Comparison of ENCODE assay signal across 2 cellular contexts in the genomic region with DNA sequence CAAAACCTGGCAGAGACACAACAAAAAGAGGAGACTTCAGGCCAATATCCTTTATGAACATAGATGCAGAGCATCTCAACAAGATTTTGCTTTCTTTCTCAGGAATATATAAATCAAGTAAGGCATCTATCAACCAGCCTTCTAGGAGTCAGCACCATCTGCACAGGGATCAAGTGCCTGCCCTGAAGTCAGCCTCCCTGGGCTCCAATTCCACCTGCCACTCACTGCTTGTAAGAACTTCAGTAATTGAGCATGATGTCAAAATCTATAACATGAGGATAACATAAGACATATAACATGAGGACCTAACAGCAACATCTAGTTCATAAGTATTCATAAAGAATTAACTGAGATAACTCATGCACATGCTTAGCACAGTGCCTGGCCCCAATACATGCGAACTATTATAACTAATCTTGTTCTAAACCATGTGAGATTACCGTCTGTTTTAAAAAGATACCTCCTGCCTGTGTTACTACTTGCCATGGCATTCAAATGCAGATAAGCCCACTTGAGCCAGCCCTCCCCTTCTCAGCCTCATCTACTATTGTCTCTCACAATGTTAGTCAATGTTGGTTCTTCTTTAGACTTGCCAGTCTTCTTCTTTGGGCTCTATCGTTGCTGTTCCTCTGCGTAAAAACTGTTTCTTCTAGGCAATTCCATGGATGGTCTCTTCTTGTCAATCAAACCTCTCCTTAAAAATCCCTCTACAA.
A peak's percentile ranks its signal among the peaks of the same experiment; 100 is the strongest.
TF ChIP-seq lines count a peak whose summit lies in the region.

No MANE protein-coding gene starts in this region.

TF ChIP-seq in GM23338, 12 proteins besides CTCF, POLR2A, EP300 and RAD21 (continued from another document):
- TF ChIP-seq, protein P1, sequence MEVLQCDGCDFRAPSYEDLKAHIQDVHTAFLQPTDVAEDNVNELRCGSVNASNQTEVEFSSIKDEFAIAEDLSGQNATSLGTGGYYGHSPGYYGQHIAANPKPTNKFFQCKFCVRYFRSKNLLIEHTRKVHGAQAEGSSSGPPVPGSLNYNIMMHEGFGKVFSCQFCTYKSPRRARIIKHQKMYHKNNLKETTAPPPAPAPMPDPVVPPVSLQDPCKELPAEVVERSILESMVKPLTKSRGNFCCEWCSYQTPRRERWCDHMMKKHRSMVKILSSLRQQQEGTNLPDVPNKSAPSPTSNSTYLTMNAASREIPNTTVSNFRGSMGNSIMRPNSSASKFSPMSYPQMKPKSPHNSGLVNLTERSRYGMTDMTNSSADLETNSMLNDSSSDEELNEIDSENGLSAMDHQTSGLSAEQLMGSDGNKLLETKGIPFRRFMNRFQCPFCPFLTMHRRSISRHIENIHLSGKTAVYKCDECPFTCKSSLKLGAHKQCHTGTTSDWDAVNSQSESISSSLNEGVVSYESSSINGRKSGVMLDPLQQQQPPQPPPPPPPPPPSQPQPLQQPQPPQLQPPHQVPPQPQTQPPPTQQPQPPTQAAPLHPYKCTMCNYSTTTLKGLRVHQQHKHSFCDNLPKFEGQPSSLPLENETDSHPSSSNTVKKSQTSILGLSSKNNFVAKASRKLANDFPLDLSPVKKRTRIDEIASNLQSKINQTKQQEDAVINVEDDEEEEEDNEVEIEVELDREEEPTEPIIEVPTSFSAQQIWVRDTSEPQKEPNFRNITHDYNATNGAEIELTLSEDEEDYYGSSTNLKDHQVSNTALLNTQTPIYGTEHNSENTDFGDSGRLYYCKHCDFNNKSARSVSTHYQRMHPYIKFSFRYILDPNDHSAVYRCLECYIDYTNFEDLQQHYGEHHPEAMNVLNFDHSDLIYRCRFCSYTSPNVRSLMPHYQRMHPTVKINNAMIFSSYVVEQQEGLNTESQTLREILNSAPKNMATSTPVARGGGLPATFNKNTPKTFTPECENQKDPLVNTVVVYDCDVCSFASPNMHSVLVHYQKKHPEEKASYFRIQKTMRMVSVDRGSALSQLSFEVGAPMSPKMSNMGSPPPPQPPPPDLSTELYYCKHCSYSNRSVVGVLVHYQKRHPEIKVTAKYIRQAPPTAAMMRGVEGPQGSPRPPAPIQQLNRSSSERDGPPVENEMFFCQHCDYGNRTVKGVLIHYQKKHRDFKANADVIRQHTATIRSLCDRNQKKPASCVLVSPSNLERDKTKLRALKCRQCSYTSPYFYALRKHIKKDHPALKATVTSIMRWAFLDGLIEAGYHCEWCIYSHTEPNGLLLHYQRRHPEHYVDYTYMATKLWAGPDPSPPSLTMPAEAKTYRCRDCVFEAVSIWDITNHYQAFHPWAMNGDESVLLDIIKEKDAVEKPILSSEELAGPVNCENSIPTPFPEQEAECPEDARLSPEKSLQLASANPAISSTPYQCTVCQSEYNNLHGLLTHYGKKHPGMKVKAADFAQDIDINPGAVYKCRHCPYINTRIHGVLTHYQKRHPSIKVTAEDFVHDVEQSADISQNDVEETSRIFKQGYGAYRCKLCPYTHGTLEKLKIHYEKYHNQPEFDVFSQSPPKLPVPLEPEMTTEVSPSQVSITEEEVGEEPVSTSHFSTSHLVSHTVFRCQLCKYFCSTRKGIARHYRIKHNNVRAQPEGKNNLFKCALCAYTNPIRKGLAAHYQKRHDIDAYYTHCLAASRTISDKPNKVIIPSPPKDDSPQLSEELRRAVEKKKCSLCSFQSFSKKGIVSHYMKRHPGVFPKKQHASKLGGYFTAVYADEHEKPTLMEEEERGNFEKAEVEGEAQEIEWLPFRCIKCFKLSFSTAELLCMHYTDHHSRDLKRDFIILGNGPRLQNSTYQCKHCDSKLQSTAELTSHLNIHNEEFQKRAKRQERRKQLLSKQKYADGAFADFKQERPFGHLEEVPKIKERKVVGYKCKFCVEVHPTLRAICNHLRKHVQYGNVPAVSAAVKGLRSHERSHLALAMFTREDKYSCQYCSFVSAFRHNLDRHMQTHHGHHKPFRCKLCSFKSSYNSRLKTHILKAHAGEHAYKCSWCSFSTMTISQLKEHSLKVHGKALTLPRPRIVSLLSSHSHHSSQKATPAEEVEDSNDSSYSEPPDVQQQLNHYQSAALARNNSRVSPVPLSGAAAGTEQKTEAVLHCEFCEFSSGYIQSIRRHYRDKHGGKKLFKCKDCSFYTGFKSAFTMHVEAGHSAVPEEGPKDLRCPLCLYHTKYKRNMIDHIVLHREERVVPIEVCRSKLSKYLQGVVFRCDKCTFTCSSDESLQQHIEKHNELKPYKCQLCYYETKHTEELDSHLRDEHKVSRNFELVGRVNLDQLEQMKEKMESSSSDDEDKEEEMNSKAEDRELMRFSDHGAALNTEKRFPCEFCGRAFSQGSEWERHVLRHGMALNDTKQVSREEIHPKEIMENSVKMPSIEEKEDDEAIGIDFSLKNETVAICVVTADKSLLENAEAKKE (CRISPR knock-in tag; IDR thresholded peaks at IDR 0.05): peak; percentile 35; the same call in 1 of the 2 replicates
- TF ChIP-seq NANOG (IDR thresholded peaks at IDR 0.05; ENCODE audit: borderline replicate concordance): peak; percentile 42; the same call in 1 of the 2 replicates

TF ChIP-seq in WTC11, 78 proteins besides CTCF, POLR2A, EP300 and RAD21 (continued from another document):
- TF ChIP-seq, protein P2, sequence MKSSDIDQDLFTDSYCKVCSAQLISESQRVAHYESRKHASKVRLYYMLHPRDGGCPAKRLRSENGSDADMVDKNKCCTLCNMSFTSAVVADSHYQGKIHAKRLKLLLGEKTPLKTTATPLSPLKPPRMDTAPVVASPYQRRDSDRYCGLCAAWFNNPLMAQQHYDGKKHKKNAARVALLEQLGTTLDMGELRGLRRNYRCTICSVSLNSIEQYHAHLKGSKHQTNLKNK (CRISPR knock-in tag; IDR thresholded peaks at IDR 0.05): no peak
- TF ChIP-seq CREM (CRISPR knock-in tag; IDR thresholded peaks at IDR 0.05): no peak
- TF ChIP-seq ZNF263 (CRISPR knock-in tag; IDR thresholded peaks at IDR 0.05; ENCODE audit: low read depth): no peak
- TF ChIP-seq EMX1 (CRISPR knock-in tag; IDR thresholded peaks at IDR 0.05): no peak
- no peak for TF ChIP-seq HMGA2 (CRISPR knock-in tag; IDR thresholded peaks at IDR 0.05)
- TF ChIP-seq ZNF416 (CRISPR knock-in tag; IDR thresholded peaks at IDR 0.05): no peak
TF ChIP-seq in WTC11: peak in this region for 0.
